8 cellular contexts compared by ENCODE assay signal in the genomic region with DNA sequence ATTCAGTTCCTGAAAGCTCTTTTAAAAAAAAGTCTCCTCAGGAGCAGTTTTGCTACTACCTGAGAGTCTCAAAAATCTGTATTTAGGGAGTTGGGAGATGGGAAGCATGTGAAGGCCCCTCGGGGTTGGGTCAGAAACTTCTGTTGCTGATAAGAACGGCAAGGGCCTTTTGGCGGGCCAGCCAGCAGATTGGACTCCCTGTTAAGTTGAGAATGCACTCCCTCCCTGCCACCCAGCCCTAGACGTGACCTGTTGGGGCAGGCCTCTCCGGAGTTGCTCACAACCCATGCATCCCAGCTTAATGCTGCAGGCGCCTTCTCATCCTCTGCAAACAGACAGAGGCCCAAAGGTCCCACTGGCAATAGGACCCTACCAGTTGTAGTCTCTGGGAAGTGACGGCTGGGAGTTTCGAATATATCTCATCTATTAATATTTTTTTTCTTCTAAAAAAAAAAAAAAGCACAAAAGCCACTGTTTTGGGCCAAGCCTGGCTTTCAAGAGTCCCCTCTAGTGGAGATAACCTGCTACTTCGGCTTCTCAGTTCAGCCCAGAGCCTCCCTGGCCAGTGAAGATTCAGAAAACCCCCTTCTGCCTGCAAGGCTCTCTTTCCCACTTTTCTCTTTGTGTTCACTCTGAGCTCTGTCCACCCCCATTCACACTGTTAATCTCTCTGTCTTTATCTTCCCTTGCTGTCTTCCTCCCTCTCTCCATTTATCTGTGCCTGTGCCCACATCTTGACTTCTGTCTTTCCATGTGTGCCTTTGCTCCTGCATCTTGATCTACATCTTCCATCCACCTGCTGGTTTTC. TPM values are rescaled to one million over a fixed set of nuclear protein-coding genes. Genes with fewer than 3 reads are reported as not detected.
DNase-seq lines count a peak whose midpoint lies in the region; TF ChIP-seq lines count a peak whose summit lies in the region.

No MANE protein-coding gene starts in this region.

- H3K27ac ChIP-seq in HEK293 (ENCODE audit: extremely low read depth, low read depth, low read length): no peak overlapping the region

- POLR2A ChIA-PET in HEK293 (lab: Yijun Ruan, JAX): interaction anchor here (0.7 kb wide), 1 partner anchor 49 kb away, joined by 3 read pairs; no protein-coding TSS in a partner anchor

- no peaks in the 10 kb centered on the region for H3K9me3 ChIP-seq in HEK293 (ENCODE audit: control insufficient read depth, insufficient read depth, low read depth, low read length)

- peaks cover 6% of the 10 kb centered on the region; the same call in 1 of the 2 replicates for H3K4me1 ChIP-seq in HEK293 (ENCODE audit: control insufficient read depth, insufficient read depth, low read length)

- no peaks in the 10 kb centered on the region for H3K36me3 ChIP-seq in HEK293 (ENCODE audit: control insufficient read depth in 2 of 2, insufficient read depth in 1 of 2, low read length in 2 of 2)

- H3K4me3 ChIP-seq in HEK293 (ENCODE audit: low read depth, low read length): no peak overlapping the region

- CTCF ChIA-PET in HEK293 (lab: Yijun Ruan, JAX): interaction anchor here (0.6 to 14.9 kb wide), 32 partner anchors 8 to 585 kb away, joined by 3 to 175 read pairs (median 4); no protein-coding TSS in a partner anchor

- no peak for TF ChIP-seq CTCF in HEK293 (tag by site-specific recombination; IDR thresholded peaks at IDR 0.05)

- peak; percentile 52 for DNase-seq in D341Med (ENCODE audit: low spot score)
- DNase-seq in NOMO-1 treated with DMSO at 0.1 percent for 48 hours (lab: John Stamatoyannopoulos, UW; ENCODE audit: unreplicated experiment): peak; percentile 22
- peak; percentile 71 for DNase-seq in dedifferentiated amniotic fluid mesenchymal stem cell (ENCODE audit: extremely low spot score)
- DNase-seq in medulla oblongata (ENCODE audit: extremely low spot score): peak; percentile 47
- DNase-seq in mucosa of gallbladder (ENCODE audit: low spot score): no peak
- DNase-seq in effector CD8-positive, alpha-beta T cell (lab: John Stamatoyannopoulos, UW): no peak
- no peak for DNase-seq in HuH-7.5 (ENCODE audit: low spot score)

TF ChIP-seq in HEK293, 187 proteins besides CTCF, POLR2A, EP300 and RAD21:
- TF ChIP-seq ZNF626 (tag by site-specific recombination; IDR thresholded peaks at IDR 0.05) (no peak), ZBTB17 (tag by site-specific recombination; IDR thresholded peaks at IDR 0.05) (peak; percentile 93), SCRT2 (tag by site-specific recombination; IDR thresholded peaks at IDR 0.05) (0 out of 2 replicates have a peak, but pooled peaks have one; percentile 25), ZNF654 (tag by site-specific recombination; IDR thresholded peaks at IDR 0.05; ENCODE audit: low read depth) (peak; percentile 57), ZNF660 (tag by site-specific recombination; IDR thresholded peaks at IDR 0.05) (0 out of 2 replicates have a peak, but pooled peaks have one; percentile 21), KLF10 (tag by site-specific recombination; IDR thresholded peaks at IDR 0.05) (no peak), ZNF335 (tag by site-specific recombination; conservative IDR thresholded peaks at IDR 0.05) (no peak), ZNF561 (tag by site-specific recombination; IDR thresholded peaks at IDR 0.05; ENCODE audit: borderline replicate concordance) (peak; percentile 46; the same call in 1 of the 2 replicates)
- TF ChIP-seq, protein P1, sequence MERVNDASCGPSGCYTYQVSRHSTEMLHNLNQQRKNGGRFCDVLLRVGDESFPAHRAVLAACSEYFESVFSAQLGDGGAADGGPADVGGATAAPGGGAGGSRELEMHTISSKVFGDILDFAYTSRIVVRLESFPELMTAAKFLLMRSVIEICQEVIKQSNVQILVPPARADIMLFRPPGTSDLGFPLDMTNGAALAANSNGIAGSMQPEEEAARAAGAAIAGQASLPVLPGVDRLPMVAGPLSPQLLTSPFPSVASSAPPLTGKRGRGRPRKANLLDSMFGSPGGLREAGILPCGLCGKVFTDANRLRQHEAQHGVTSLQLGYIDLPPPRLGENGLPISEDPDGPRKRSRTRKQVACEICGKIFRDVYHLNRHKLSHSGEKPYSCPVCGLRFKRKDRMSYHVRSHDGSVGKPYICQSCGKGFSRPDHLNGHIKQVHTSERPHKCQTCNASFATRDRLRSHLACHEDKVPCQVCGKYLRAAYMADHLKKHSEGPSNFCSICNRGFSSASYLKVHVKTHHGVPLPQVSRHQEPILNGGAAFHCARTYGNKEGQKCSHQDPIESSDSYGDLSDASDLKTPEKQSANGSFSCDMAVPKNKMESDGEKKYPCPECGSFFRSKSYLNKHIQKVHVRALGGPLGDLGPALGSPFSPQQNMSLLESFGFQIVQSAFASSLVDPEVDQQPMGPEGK (tag by site-specific recombination; IDR thresholded peaks at IDR 0.05): 0 out of 2 replicates have a peak, but pooled peaks have one; percentile 12
- TF ChIP-seq, protein P2, sequence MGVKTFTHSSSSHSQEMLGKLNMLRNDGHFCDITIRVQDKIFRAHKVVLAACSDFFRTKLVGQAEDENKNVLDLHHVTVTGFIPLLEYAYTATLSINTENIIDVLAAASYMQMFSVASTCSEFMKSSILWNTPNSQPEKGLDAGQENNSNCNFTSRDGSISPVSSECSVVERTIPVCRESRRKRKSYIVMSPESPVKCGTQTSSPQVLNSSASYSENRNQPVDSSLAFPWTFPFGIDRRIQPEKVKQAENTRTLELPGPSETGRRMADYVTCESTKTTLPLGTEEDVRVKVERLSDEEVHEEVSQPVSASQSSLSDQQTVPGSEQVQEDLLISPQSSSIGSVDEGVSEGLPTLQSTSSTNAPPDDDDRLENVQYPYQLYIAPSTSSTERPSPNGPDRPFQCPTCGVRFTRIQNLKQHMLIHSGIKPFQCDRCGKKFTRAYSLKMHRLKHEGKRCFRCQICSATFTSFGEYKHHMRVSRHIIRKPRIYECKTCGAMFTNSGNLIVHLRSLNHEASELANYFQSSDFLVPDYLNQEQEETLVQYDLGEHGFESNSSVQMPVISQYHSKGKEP (tag by site-specific recombination; IDR thresholded peaks at IDR 0.05): 0 out of 2 replicates have a peak, but pooled peaks have one; percentile 21
- TF ChIP-seq, protein P3, sequence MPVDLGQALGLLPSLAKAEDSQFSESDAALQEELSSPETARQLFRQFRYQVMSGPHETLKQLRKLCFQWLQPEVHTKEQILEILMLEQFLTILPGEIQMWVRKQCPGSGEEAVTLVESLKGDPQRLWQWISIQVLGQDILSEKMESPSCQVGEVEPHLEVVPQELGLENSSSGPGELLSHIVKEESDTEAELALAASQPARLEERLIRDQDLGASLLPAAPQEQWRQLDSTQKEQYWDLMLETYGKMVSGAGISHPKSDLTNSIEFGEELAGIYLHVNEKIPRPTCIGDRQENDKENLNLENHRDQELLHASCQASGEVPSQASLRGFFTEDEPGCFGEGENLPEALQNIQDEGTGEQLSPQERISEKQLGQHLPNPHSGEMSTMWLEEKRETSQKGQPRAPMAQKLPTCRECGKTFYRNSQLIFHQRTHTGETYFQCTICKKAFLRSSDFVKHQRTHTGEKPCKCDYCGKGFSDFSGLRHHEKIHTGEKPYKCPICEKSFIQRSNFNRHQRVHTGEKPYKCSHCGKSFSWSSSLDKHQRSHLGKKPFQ (tag by site-specific recombination; IDR thresholded peaks at IDR 0.05): no peak

RNA-seq across cellular contexts. Expression of a gene that starts 5.3 kb away (rescaled TPM):
- total RNA-seq in mucosa of gallbladder: 37.4 TPM

Comparison
In these comparisons a context has a peak if more than half of its experiments do, and no peak if none do; other contexts are left out.
1. DNase-seq: peak in D341Med (single experiment), NOMO-1 treated with DMSO at 0.1 percent for 48 hours (single experiment), dedifferentiated amniotic fluid mesenchymal stem cell (single experiment) and medulla oblongata (single experiment); none in mucosa of gallbladder (single experiment), effector CD8-positive, alpha-beta T cell (single experiment) and HuH-7.5 (single experiment).